Comparison of ENCODE assay signal across 8 cellular contexts in the genomic region with DNA sequence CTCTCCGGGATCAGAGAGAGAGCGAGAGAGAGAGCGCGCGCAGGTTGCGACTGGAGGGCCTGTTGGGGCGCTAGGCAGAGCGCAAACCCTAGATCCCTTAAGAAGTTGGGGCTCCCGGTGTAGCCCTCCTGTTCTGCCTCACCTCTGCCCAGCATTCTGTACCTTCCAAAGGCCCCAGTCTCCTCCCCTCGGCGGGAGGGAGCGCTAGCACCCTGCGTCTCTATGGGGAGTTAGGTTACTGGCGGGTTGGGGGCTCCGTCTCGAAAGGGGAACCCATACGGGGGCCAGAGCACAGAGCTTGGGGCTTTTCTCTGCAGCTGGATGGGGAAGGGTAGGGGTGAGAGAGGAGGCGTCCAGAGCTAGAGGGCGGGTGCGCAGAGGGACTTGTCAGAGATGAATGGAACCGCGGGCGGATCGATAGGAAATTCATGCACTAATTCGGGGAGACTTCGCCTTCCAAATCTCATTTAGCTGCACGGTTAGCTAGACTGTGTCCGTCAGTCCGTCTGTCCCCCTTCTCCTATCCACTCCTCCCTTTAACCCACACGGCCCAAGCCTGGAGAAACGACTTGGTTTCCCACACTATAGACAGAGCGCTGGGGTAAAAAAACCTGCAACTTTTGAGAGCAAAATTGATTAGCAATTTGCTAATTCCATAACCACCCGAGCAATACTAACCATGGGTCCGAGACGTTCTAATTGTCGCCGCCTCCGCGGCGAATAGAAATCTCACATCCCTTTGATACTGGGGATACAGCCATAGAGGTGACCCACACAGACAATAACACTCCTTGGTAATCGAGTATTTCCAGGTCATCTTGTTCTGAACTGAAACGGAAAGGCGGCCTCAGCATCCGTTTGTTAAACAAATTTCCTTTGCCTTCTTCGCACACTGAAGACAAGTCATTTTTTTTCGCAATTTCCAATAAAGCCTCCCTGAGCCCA. TPM values are rescaled to one million over a fixed set of nuclear protein-coding genes. Genes with fewer than 3 reads are reported as not detected.
A peak's percentile ranks its signal among the peaks of the same experiment; 100 is the strongest.
DNase-seq lines count a peak whose midpoint lies in the region; ATAC-seq and TF ChIP-seq lines count a peak whose summit lies in the region.

No MANE protein-coding gene starts in this region.

- H3K4me3 ChIP-seq in AG04449 (ENCODE audit: low read depth, low read length) (peak overlapping the region; percentile 78), fibroblast of mammary gland (ENCODE audit: control insufficient read depth, low read depth, low read length) (peak overlapping the region; percentile 71), skeletal muscle tissue (ENCODE audit: low read length in 3 of 3) (peak overlapping the region; percentile 45 to 80 (median 69))

- no peaks in the 10 kb centered on the region for H3K36me3 ChIP-seq in skeletal muscle tissue (ENCODE audit: control insufficient read depth in 3 of 3, insufficient read depth in 3 of 3, low read length in 3 of 3)

- peaks cover 54 to 88% (median 88%) of the 10 kb centered on the region in 3 donors for H3K27me3 ChIP-seq in skeletal muscle tissue (ENCODE audit: control insufficient read depth in 3 of 3, insufficient read depth in 3 of 3, low read length in 3 of 3)

- DNase-seq in AG04449 (ENCODE audit: low read depth, low spot score) = no peak
- DNase-seq in RWPE1 (ENCODE audit: low spot score) = no peak
- no peak for DNase-seq in fibroblast of mammary gland (ENCODE audit: low read depth)
- no peak for DNase-seq in amygdala (lab: John Stamatoyannopoulos, UW)
- no peak for DNase-seq in kidney glomerular epithelial cell (lab: John Stamatoyannopoulos, UW)
- no peak for DNase-seq in GDM1 (lab: John Stamatoyannopoulos, UW)

- TF ChIP-seq CTCF in AG04449 (IDR thresholded peaks at IDR 0.05; ENCODE audit: insufficient read depth, low read length, missing control alignments) (no peak), RWPE1 (conservative IDR thresholded peaks at IDR 0.05; ENCODE audit: low read depth) (no peak), fibroblast of mammary gland (conservative IDR thresholded peaks at IDR 0.05; ENCODE audit: control insufficient read depth, insufficient read depth, low read depth, low read length) (no peak)

- H3K27ac ChIP-seq in RWPE1 (peak overlapping the region; percentile 74), skeletal muscle tissue (ENCODE audit: low read depth, low read length) (peak overlapping the region; percentile 74)

- peak; percentile 37 for ATAC-seq in GM19395 (IDR thresholded peaks at IDR 0.05; ENCODE audit: unreplicated experiment)

- POLR2A ChIA-PET in AG04449 (lab: Yijun Ruan, JAX) = interaction anchor here (0.5 to 1.1 kb wide), 6 partner anchors 9 to 92 kb away, joined by 3 to 6 read pairs (median 4); no protein-coding TSS in a partner anchor
- POLR2A ChIA-PET in RWPE1 (lab: Yijun Ruan, JAX; ENCODE audit: low non-redundant PET) = no interaction called here

- H3K9me3 ChIP-seq in skeletal muscle tissue (ENCODE audit: control insufficient read depth in 3 of 3, low read length in 3 of 3) = no peaks in the 10 kb centered on the region

- H3K9ac ChIP-seq in skeletal muscle tissue (ENCODE audit: low read depth in 1 of 3, low read length in 3 of 3) = peak overlapping the region; percentile 40 to 72 (median 62)

- H3K4me1 ChIP-seq in skeletal muscle tissue (ENCODE audit: control insufficient read depth in 3 of 3, insufficient read depth in 3 of 3, low read length in 3 of 3) = peaks cover 0 to 23% (median 19%) of the 10 kb centered on the region in 3 donors

- CTCF ChIA-PET in AG04449 (lab: Yijun Ruan, JAX) (interaction anchor here (0.5 to 2.8 kb wide), 4 partner anchors 9 to 86 kb away, joined by 3 to 13 read pairs (median 3); no protein-coding TSS in a partner anchor), RWPE1 (lab: Yijun Ruan, JAX) (interaction anchor here (0.6 kb wide), 1 partner anchor 8 kb away, joined by 7 read pairs; no protein-coding TSS in a partner anchor)

RNA-seq across cellular contexts. Expression of gene HOXB4, which starts 0.7 kb away (rescaled TPM):
- 1.0 TPM for total RNA-seq in skeletal muscle tissue

RNA-seq across cellular contexts. Expression of gene HOXB3, which starts 11.2 kb away (rescaled TPM):
- total RNA-seq in skeletal muscle tissue = 4.2 TPM

RNA-seq across cellular contexts. Expression of gene HOXB5, which starts 14.7 kb away (rescaled TPM):
- not detected for total RNA-seq in skeletal muscle tissue

RNA-seq across cellular contexts. Expression of gene HOXB6, which starts 25.9 kb away (rescaled TPM):
- total RNA-seq in skeletal muscle tissue = not detected

RNA-seq across cellular contexts. Expression of gene HOXB7, which starts 31.9 kb away (rescaled TPM):
- total RNA-seq in skeletal muscle tissue = 1.0 TPM
